Comparison of ENCODE assay signal across 13 cellular contexts in genomic region chr3:8739757-8740508, GRCh38. TPM values are rescaled to one million over a fixed set of nuclear protein-coding genes. Genes with fewer than 3 reads are reported as not detected.
DNase-seq lines count a peak whose midpoint lies in the region; ATAC-seq, FAIRE-seq and TF ChIP-seq lines count a peak whose summit lies in the region.
"Had no signal": no experiment of that assay in that cellular context is flagged by ENCODE, and none has a peak within 500 bp of the region (broad histone marks: within the 10 kb centered on the region; RNA-seq: fewer than 3 reads in every experiment).

No MANE protein-coding gene starts in this region.

- peak; percentile 99 for FAIRE-seq in bronchial epithelial cell (lab: Jason Lieb, UNC)

- intact Hi-C loops in posterior vena cava (cut with DNase I) = loop anchor here in 1 of 2 donors (5.0 kb wide), 2 partner anchors 38 to 1628 kb away; no protein-coding TSS in a partner anchor

- DNase-seq in NK-92 treated with Interleukin-12 subunit alpha and Interleukin-12 subunit beta, amount 100 ng/mL, for 24 hours (lab: John Stamatoyannopoulos, UW) = peak; percentile 3
- DNase-seq in NK-92 (lab: John Stamatoyannopoulos, UW; ENCODE audit: unreplicated experiment) = no peak
- DNase-seq in HS-27A (ENCODE audit: low read depth) = peak; percentile 88
- peak; percentile 100 for DNase-seq in bronchial epithelial cell (ENCODE audit: low read depth)
- DNase-seq in posterior vena cava (ENCODE audit: low spot score) = peak; percentile 42
- DNase-seq in GDM1 (lab: John Stamatoyannopoulos, UW) = no peak
- no peak for DNase-seq in omental fat pad (ENCODE audit: low spot score)
- no peak for DNase-seq in NCI-H2029 treated with DMSO at 0.1 percent for 48 hours (lab: John Stamatoyannopoulos, UW)
- DNase-seq: activated CD4-positive, alpha-beta T cell treated with anti-CD3 and anti-CD28 coated beads, Interleukin-2, amount 10 ng/mL, durations not matched to agents 7 days and 5 days; lower lobe of right lung; NCI-H345; thyroid gland had no signal

- no peak for TF ChIP-seq CTCF in bronchial epithelial cell (IDR thresholded peaks at IDR 0.05; ENCODE audit: insufficient read depth, low read length, severe bottlenecking)
- TF ChIP-seq CTCF in omental fat pad (IDR thresholded peaks at IDR 0.05) = no peak

- no peaks in the 10 kb centered on the region for H3K27me3 ChIP-seq in bronchial epithelial cell (ENCODE audit: control insufficient read depth, insufficient read depth, low read length)
- H3K27me3 ChIP-seq: thyroid gland had no signal

- H3K4me3 ChIP-seq in bronchial epithelial cell (ENCODE audit: low read depth, low read length) = no peak overlapping the region
- H3K4me3 ChIP-seq: coronary artery, lower lobe of right lung, thyroid gland had no signal

- H3K36me3 ChIP-seq in bronchial epithelial cell (ENCODE audit: control insufficient read depth, insufficient read depth, low read length) = no peaks in the 10 kb centered on the region
- H3K36me3 ChIP-seq: lower lobe of right lung, thyroid gland had no signal

- no peak for ATAC-seq in omental fat pad (ENCODE audit: low FRiP score)
- ATAC-seq: lower lobe of right lung had no signal

RNA-seq across cellular contexts. Expression of gene CAV3, which starts 6.3 kb away (rescaled TPM):
- total RNA-seq in bronchial epithelial cell (0.13 TPM in 1 of 2 replicates, not detected in the other), posterior vena cava (not detected), omental fat pad (not detected)
- total RNA-seq: activated CD4-positive, alpha-beta T cell treated with anti-CD3 and anti-CD28 coated beads, Interleukin-2, amount 10 ng/mL, durations not matched to agents 7 days and 5 days; lower lobe of right lung; thyroid gland had no signal

RNA-seq across cellular contexts. Expression of gene OXTR, which starts 29.5 kb away (rescaled TPM):
- total RNA-seq in bronchial epithelial cell = 0.26 and 0.53 TPM in 2 replicates
- total RNA-seq in posterior vena cava = 1 to 10 TPM; 1.1 to 3.4 TPM
- 1 to 10 TPM in 2 of 4 donors, under 1 TPM in 2; 0.13 to 2.4 (median 0.83) TPM for total RNA-seq in omental fat pad

Comparison
In these comparisons a context has a peak if more than half of its experiments do, and no peak if none do; other contexts are left out.
1. DNase-seq: peak in NK-92 treated with Interleukin-12 subunit alpha and Interleukin-12 subunit beta, amount 100 ng/mL, for 24 hours (single experiment), HS-27A (single experiment), bronchial epithelial cell (single experiment) and posterior vena cava (single experiment); none in NK-92 (single experiment), GDM1 (single experiment), omental fat pad (single experiment) and NCI-H2029 treated with DMSO at 0.1 percent for 48 hours (single experiment).